1 cellular context compared by ENCODE assay signal in the genomic region with DNA sequence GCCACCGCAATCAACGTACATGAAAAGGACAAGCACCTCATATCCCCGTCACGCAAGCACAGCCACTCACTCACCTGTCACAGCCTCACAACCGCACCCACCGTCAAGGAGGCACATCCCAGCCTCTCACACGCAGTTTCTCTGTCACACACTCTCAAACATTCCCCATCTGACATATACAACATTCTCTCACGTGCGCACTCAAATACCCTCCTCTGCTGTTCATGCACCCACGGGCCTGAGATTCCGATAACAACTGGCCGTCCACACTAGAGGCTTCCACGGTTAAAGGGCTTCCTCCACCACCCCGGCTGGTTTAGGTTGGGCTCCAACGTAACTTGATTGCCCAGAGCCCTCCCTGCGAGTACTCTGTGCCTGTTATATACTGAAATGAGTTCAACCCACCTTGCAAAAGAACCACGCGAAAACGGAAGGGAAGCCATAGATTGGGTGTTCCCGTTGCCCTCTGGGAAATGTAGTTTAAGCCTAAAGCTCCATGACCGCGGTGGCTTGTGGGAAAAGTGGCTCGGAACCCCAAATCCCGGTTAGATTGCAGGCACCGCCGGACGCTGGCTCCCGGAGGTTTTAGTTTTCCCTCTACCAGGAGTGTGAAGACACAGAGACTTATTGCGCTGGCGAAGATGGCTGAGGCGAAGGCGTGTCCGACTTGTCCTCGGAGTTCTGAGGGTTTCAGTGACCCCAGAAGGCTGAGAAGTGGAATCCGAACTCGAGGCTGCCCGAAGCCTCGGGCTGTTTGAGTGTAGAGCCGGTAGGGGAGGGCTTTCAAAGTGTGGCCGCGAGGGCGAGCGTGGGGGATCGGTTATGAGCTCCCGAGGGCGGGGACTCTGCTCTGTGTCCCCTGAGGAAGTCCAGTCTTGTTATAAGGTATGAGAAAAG.
A peak's percentile ranks its signal among the peaks of the same experiment; 100 is the strongest.
TF ChIP-seq lines count a peak whose summit lies in the region.

Gene ZNF573 (minus strand): TSS at position 448 of the 897 bp plus-strand sequence. CDS start 5,857 bp downstream, outside the sequence.

TF ChIP-seq in HepG2, 621 proteins besides CTCF, POLR2A, EP300 and RAD21 (continued from another document):
- TF ChIP-seq, protein P1, sequence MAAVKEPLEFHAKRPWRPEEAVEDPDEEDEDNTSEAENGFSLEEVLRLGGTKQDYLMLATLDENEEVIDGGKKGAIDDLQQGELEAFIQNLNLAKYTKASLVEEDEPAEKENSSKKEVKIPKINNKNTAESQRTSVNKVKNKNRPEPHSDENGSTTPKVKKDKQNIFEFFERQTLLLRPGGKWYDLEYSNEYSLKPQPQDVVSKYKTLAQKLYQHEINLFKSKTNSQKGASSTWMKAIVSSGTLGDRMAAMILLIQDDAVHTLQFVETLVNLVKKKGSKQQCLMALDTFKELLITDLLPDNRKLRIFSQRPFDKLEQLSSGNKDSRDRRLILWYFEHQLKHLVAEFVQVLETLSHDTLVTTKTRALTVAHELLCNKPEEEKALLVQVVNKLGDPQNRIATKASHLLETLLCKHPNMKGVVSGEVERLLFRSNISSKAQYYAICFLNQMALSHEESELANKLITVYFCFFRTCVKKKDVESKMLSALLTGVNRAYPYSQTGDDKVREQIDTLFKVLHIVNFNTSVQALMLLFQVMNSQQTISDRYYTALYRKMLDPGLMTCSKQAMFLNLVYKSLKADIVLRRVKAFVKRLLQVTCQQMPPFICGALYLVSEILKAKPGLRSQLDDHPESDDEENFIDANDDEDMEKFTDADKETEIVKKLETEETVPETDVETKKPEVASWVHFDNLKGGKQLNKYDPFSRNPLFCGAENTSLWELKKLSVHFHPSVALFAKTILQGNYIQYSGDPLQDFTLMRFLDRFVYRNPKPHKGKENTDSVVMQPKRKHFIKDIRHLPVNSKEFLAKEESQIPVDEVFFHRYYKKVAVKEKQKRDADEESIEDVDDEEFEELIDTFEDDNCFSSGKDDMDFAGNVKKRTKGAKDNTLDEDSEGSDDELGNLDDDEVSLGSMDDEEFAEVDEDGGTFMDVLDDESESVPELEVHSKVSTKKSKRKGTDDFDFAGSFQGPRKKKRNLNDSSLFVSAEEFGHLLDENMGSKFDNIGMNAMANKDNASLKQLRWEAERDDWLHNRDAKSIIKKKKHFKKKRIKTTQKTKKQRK (IDR thresholded peaks at IDR 0.05; ENCODE audit: low read length): no peak
- TF ChIP-seq THAP11 (CRISPR knock-in tag; IDR thresholded peaks at IDR 0.05) (peak; percentile 99), PLRG1 (conservative IDR thresholded peaks at IDR 0.05) (no peak), CERS6 (CRISPR knock-in tag; IDR thresholded peaks at IDR 0.05) (no peak), RNF2 (conservative IDR thresholded peaks at IDR 0.05; ENCODE audit: low read depth) (no peak), ELF3 (CRISPR knock-in tag; IDR thresholded peaks at IDR 0.05) (0 out of 2 replicates have a peak, but pooled peaks have one; percentile 26), SIX1 (CRISPR knock-in tag; IDR thresholded peaks at IDR 0.05; ENCODE audit: borderline replicate concordance) (no peak), ZNF101 (CRISPR knock-in tag; IDR thresholded peaks at IDR 0.05; ENCODE audit: borderline replicate concordance, low read depth) (no peak), FOXP4 (CRISPR knock-in tag; IDR thresholded peaks at IDR 0.05) (no peak), ARHGAP35 (CRISPR knock-in tag; IDR thresholded peaks at IDR 0.05; ENCODE audit: borderline replicate concordance) (no peak; the same call in 1 of the 2 replicates), KDM6A (CRISPR knock-in tag; IDR thresholded peaks at IDR 0.05; ENCODE audit: low read depth) (no peak), MYPOP (CRISPR knock-in tag; IDR thresholded peaks at IDR 0.05) (peak; percentile 39; the same call in 1 of the 2 replicates), ZNF30 (CRISPR knock-in tag; IDR thresholded peaks at IDR 0.05) (no peak), ZNF335 (CRISPR knock-in tag; IDR thresholded peaks at IDR 0.05) (no peak; the same call in 1 of the 2 replicates), ZMAT3 (CRISPR knock-in tag; conservative IDR thresholded peaks at IDR 0.05) (0 out of 2 replicates have a peak, but pooled peaks have one; percentile 54), ZBTB46 (CRISPR knock-in tag; IDR thresholded peaks at IDR 0.05; ENCODE audit: borderline replicate concordance) (no peak), TGIF2 (CRISPR knock-in tag; IDR thresholded peaks at IDR 0.05) (peak; percentile 68), ADNP (CRISPR knock-in tag; IDR thresholded peaks at IDR 0.05) (no peak), HNRNPLL (IDR thresholded peaks at IDR 0.05; ENCODE audit: low read depth, low read length, poor library complexity, severe bottlenecking) (peak; percentile 83)
- TF ChIP-seq, protein P2, sequence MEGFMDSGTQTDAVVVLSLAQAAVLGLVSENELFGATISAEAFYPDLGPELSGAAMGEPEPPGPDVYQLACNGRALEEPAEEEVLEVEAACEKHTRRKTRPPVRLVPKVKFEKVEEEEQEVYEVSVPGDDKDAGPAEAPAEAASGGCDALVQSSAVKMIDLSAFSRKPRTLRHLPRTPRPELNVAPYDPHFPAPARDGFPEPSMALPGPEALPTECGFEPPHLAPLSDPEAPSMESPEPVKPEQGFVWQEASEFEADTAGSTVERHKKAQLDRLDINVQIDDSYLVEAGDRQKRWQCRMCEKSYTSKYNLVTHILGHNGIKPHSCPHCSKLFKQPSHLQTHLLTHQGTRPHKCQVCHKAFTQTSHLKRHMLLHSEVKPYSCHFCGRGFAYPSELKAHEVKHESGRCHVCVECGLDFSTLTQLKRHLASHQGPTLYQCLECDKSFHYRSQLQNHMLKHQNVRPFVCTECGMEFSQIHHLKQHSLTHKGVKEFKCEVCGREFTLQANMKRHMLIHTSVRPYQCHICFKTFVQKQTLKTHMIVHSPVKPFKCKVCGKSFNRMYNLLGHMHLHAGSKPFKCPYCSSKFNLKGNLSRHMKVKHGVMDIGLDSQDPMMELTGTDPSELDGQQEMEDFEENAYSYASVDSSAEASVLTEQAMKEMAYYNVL (CRISPR knock-in tag; IDR thresholded peaks at IDR 0.05; ENCODE audit: borderline replicate concordance): no peak
